In the genomic region with DNA sequence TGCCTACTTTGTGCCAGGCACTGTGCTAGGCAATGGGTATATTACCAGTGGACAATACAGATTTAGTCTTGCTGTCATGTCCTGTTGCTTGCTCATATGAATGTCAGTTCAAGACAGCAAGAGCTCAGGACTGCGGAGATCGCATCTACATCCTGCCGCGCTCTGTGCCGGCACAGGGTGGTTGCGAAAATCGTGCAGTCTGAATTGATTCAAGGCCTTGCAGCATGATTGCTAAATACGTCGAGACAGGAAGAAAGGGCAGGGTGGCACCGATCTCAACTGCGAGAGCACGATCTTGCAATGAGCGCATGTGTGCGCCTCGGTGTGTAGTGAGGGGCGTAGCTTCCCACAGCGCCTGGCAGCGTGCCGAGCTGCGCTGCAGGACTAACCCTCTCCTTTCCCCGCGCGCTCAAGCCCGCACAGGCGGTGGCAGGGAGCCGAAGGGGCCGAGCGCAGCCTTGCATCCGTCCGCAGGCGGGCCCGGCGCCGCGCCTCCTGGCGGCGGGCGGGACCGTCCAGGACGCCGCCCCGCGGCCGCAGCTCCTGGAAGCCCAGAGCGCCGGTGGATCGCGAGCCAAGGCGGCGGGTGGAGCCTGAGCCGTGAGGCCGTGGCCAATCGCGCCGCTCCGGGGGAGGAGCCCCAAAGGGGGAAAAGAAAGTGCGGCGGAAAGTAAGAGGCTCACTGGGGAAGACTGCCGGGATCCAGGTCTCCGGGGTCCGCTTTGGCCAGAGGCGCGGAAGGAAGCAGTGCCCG, we compare ENCODE assay signal across 8 cellular contexts. TPM values are rescaled to one million over a fixed set of nuclear protein-coding genes. Genes with fewer than 3 reads are reported as not detected.
DNase-seq lines count a peak whose midpoint lies in the region; ATAC-seq and TF ChIP-seq lines count a peak whose summit lies in the region.

A gene with protein sequence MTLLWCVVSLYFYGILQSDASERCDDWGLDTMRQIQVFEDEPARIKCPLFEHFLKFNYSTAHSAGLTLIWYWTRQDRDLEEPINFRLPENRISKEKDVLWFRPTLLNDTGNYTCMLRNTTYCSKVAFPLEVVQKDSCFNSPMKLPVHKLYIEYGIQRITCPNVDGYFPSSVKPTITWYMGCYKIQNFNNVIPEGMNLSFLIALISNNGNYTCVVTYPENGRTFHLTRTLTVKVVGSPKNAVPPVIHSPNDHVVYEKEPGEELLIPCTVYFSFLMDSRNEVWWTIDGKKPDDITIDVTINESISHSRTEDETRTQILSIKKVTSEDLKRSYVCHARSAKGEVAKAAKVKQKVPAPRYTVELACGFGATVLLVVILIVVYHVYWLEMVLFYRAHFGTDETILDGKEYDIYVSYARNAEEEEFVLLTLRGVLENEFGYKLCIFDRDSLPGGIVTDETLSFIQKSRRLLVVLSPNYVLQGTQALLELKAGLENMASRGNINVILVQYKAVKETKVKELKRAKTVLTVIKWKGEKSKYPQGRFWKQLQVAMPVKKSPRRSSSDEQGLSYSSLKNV (plus strand): TSS at position 677 of the 754 bp plus-strand sequence. CDS start 50,205 bp downstream, outside the sequence.

- DNase-seq in AG04450 (ENCODE audit: low read depth, low spot score) (peak; percentile 65), NCI-H2227 treated with DMSO at 0.1 percent for 48 hours (lab: John Stamatoyannopoulos, UW) (peak; percentile 23), cerebellar cortex (ENCODE audit: low spot score) (peak; percentile 57), kidney epithelial cell (ENCODE audit: low read depth) (peak; percentile 68)
- DNase-seq in stimulated activated CD4-positive, alpha-beta T cell treated with anti-CD3 and anti-CD28 coated beads, Interleukin-15, amount 100 ng/mL, for 24 hours = peak; percentile 91

- H3K27me3 ChIP-seq in AG04450 (ENCODE audit: control insufficient read depth, insufficient read depth, low read length) (no peaks in the 10 kb centered on the region), kidney epithelial cell (ENCODE audit: control insufficient read depth, insufficient read depth, low read length) (no peaks in the 10 kb centered on the region)

- ATAC-seq in GM18867 (IDR thresholded peaks at IDR 0.05; ENCODE audit: unreplicated experiment) (peak; percentile 99), HG03108 (IDR thresholded peaks at IDR 0.05; ENCODE audit: unreplicated experiment) (peak; percentile 99)
- ATAC-seq in activated CD4-positive, CD25-positive, alpha-beta regulatory T cell treated with anti-CD3 and anti-CD28 coated beads, Interleukin-2, amount 50 U/mL, for 24 hours = peak; percentile 94 to 95

- peak within 1 kb of the TSS; percentile 86 for H3K4me3 ChIP-seq in AG04450 (ENCODE audit: low read depth, low read length)
- H3K4me3 ChIP-seq in kidney epithelial cell (ENCODE audit: low read depth, low read length) = peak within 1 kb of the TSS; percentile 89

- peak; percentile 18 for TF ChIP-seq CTCF in AG04450 (IDR thresholded peaks at IDR 0.05; ENCODE audit: low read depth, low read length)
- TF ChIP-seq CTCF in kidney epithelial cell (IDR thresholded peaks at IDR 0.05; ENCODE audit: insufficient read depth, low read length, poor library complexity, severe bottlenecking) = no peak

- no peaks in the 10 kb centered on the region for H3K36me3 ChIP-seq in kidney epithelial cell (ENCODE audit: control insufficient read depth, insufficient read depth, low read length)

- POLR2A ChIA-PET in AG04450 (lab: Yijun Ruan, JAX) = interaction anchor here (0.5 to 1.9 kb wide), 6 partner anchors 9 to 184 kb away, joined by 3 to 11 read pairs (median 4); no protein-coding TSS in a partner anchor

- H3K9me3 ChIP-seq in AG04450 (ENCODE audit: control insufficient read depth, insufficient read depth, low read length) = no peaks in the 10 kb centered on the region

- H3K27ac ChIP-seq in AG04450 (ENCODE audit: low read depth, low read length) = peak within 1 kb of the TSS; percentile 35

- CTCF ChIA-PET in AG04450 (lab: Charles Lee) = interaction anchor here (0.6 to 3.0 kb wide), 12 partner anchors 8 to 512 kb away, joined by 3 to 45 read pairs (median 4); no protein-coding TSS in a partner anchor

RNA-seq across cellular contexts. Expression of the gene that starts here (rescaled TPM):
- polyA plus RNA-seq in AG04450 (2011; rRNA removed) = 9.9 and 11.4 TPM in 2 replicates
- 17.6 and 23.1 TPM in 2 replicates for polyA minus RNA-seq in AG04450 (2011; rRNA and poly(A)+ RNA removed)
- total RNA-seq in kidney epithelial cell = 10.8 and 13.9 TPM in 2 replicates

Comparison
In these comparisons a context has a peak if more than half of its experiments do, and no peak if none do; other contexts are left out.
1. Peak in every context shown above with its lines: DNase-seq, ATAC-seq, H3K4me3 ChIP-seq and H3K27ac ChIP-seq.
2. DNase-seq: peak in every context shown above with its lines; median percentile 91 in stimulated activated CD4-positive, alpha-beta T cell treated with anti-CD3 and anti-CD28 coated beads, Interleukin-15, amount 100 ng/mL, for 24 hours; 68 in kidney epithelial cell; 65 in AG04450; 57 in cerebellar cortex; 23 in NCI-H2227 treated with DMSO at 0.1 percent for 48 hours.